20 cellular contexts compared by ENCODE assay signal in genomic region chr1:113207019-113207418, GRCh38.
DNase-seq lines count a peak whose midpoint lies in the region; ATAC-seq and TF ChIP-seq lines count a peak whose summit lies in the region.
"Had no signal": no experiment of that assay in that cellular context is flagged by ENCODE, and none has a peak within 500 bp of the region (broad histone marks: within the 10 kb centered on the region; RNA-seq: fewer than 3 reads in every experiment).

No MANE protein-coding gene starts in this region.

- no peak for TF ChIP-seq POLR2A in suprapubic skin (IDR thresholded peaks at IDR 0.05)

- 50% methylated on average over 2 of the region's 2 CpGs for WGBS in suprapubic skin

- H3K36me3 ChIP-seq in MG63 (no peaks in the 10 kb centered on the region), suprapubic skin (no peaks in the 10 kb centered on the region)
- H3K36me3 ChIP-seq: ascending aorta, esophagus muscularis mucosa, gastroesophageal sphincter had no signal

- DNase-seq in H4 (ENCODE audit: low spot score), result peak; percentile 16
- DNase-seq in MG63, result peak; percentile 14
- no peak for DNase-seq in foreskin keratinocyte
- peak; percentile 63 for DNase-seq in renal cortical epithelial cell (ENCODE audit: low read depth)
- no peak for DNase-seq in dorsolateral prefrontal cortex
- no peak for DNase-seq in suprapubic skin (ENCODE audit: low spot score in 2 of 2)
- DNase-seq: activated CD4-positive, alpha-beta T cell treated with anti-CD3 and anti-CD28 coated beads for 1 hour; activated naive CD4-positive, alpha-beta T cell treated with anti-CD3 and anti-CD28 coated beads, Interleukin-2, amount 50 U/mL, for 16 hours; EL; left colon; NCI-H446; psoas muscle; stimulated activated CD4-positive, alpha-beta T cell treated with anti-CD3 and anti-CD28 coated beads, Interleukin-4, amount 100 ng/mL, for 1 hour; stimulated activated naive CD8-positive, alpha-beta T cell treated with anti-CD3 and anti-CD28 coated beads, Interleukin-15, amount 100 ng/mL, for 72 hours; SW 1271 had no signal

- intact Hi-C loops in dorsolateral prefrontal cortex (cut with DNase I), result no loop called here

- 0 out of 2 replicates have a peak, but pooled peaks cover 2% of the 10 kb centered on the region for H3K9me3 ChIP-seq in MG63
- no peaks in the 10 kb centered on the region for H3K9me3 ChIP-seq in suprapubic skin
- H3K9me3 ChIP-seq: ascending aorta, esophagus muscularis mucosa, psoas muscle had no signal

- no peaks in the 10 kb centered on the region for H3K4me1 ChIP-seq in foreskin keratinocyte
- no peaks in the 10 kb centered on the region for H3K4me1 ChIP-seq in suprapubic skin
- H3K4me1 ChIP-seq: ascending aorta, psoas muscle had no signal

- no peak overlapping the region for H3K27ac ChIP-seq in foreskin keratinocyte
- H3K27ac ChIP-seq in dorsolateral prefrontal cortex, result no peak overlapping the region
- H3K27ac ChIP-seq in suprapubic skin, result no peak overlapping the region
- H3K27ac ChIP-seq: ascending aorta, esophagus muscularis mucosa, gastroesophageal sphincter, psoas muscle had no signal

- H3K27me3 ChIP-seq in MG63 (no peaks in the 10 kb centered on the region), foreskin keratinocyte (peaks cover 5% of the 10 kb centered on the region), dorsolateral prefrontal cortex (peaks cover 0 to 4% (median 0%) of the 10 kb centered on the region in 45 donors), suprapubic skin (no peaks in the 10 kb centered on the region)
- H3K27me3 ChIP-seq: ascending aorta, esophagus muscularis mucosa, gastroesophageal sphincter had no signal

- no peak overlapping the region for H3K4me3 ChIP-seq in MG63
- no peak overlapping the region for H3K4me3 ChIP-seq in dorsolateral prefrontal cortex
- no peak overlapping the region for H3K4me3 ChIP-seq in suprapubic skin
- H3K4me3 ChIP-seq: ascending aorta, esophagus muscularis mucosa, gastroesophageal sphincter, psoas muscle, smooth muscle cell had no signal

- TF ChIP-seq EP300 in suprapubic skin (IDR thresholded peaks at IDR 0.05), result no peak

- ATAC-seq in foreskin keratinocyte (peak; percentile 25), GM18909 (IDR thresholded peaks at IDR 0.05; ENCODE audit: poor library complexity, unreplicated experiment) (no peak)
- ATAC-seq: gastroesophageal sphincter; left colon; psoas muscle; stimulated activated naive CD8-positive, alpha-beta T cell treated with anti-CD3 and anti-CD28 coated beads, Interleukin-15, amount 100 ng/mL, for 72 hours had no signal

- no peak for TF ChIP-seq CTCF in foreskin keratinocyte (conservative IDR thresholded peaks at IDR 0.05)
- no peak for TF ChIP-seq CTCF in dorsolateral prefrontal cortex (IDR thresholded peaks at IDR 0.05 in 54 of 56, conservative IDR thresholded peaks at IDR 0.05 in 2 of 56; ENCODE audit: low read depth in 1 of 56, partially characterized antibody in 56 of 56)
- no peak for TF ChIP-seq CTCF in suprapubic skin (IDR thresholded peaks at IDR 0.05)

Comparison
In these comparisons a context has a peak if more than half of its experiments do, and no peak if none do; other contexts are left out.
1. DNase-seq: peak in H4 (single experiment), MG63 (single experiment) and renal cortical epithelial cell (single experiment); none in foreskin keratinocyte (0 of 2), dorsolateral prefrontal cortex (0 of 10) and suprapubic skin (0 of 2).